In the genomic region with DNA sequence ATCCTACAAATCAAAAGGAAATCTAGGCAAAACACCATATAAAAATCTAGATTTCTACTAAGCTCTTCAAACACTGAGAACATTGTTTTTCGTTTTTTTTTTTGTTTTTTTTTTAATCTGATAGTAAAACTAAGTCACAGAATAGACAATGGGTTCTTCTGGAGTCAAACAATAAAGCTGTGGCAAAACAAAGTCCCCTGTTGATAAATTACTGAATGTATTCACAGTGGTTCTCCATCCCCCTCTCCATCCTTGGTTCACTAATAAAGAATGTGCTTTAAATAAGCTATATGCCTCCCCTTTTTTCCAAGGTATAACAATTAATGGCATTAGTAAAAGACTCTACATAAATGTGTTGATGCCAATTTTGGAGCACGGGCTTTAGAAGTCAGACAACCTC, we compare ENCODE assay signal across 16 cellular contexts.
"Had no signal": no experiment of that assay in that cellular context is flagged by ENCODE, and none has a peak within 500 bp of the region (broad histone marks: within the 10 kb centered on the region; RNA-seq: fewer than 3 reads in every experiment).

No MANE protein-coding gene starts in this region.

- ATAC-seq: heart right ventricle; left lobe of liver; lower lobe of right lung; naive thymus-derived CD4-positive, alpha-beta T cell; WTC11 had no signal

- H3K4me3 ChIP-seq: breast epithelium, heart right ventricle, lower lobe of right lung, thyroid gland had no signal

- DNase-seq: activated CD8-positive, alpha-beta memory T cell treated with anti-CD3 and anti-CD28 coated beads for 24 hours; activated CD8-positive, alpha-beta memory T cell treated with anti-CD3 and anti-CD28 coated beads, Interleukin-2, amount 50 U/mL, for 4 hours; activated naive CD4-positive, alpha-beta T cell treated with Interleukin-2 at 50 U/mL for 16 hours; activated naive CD8-positive, alpha-beta T cell treated with anti-CD3 and anti-CD28 coated beads for 36 hours; activated T-cell treated with anti-CD3 and anti-CD28 coated beads, Interleukin-2, amount 50 U/mL, for 24 hours; cortex of kidney; heart right ventricle; kidney; lower lobe of right lung; occipital lobe; stimulated activated CD4-positive, alpha-beta T cell treated with anti-CD3 and anti-CD28 coated beads, Interleukin-2, amount 100 ng/mL, for 48 hours; thyroid gland had no signal

- H3K27me3 ChIP-seq: breast epithelium, heart right ventricle, thyroid gland had no signal

- H3K27ac ChIP-seq: breast epithelium, heart right ventricle, lower lobe of right lung, thyroid gland had no signal
